Comparison of ENCODE assay signal across 20 cellular contexts in genomic region chr7:124130-124949, GRCh38.
A peak's percentile ranks its signal among the peaks of the same experiment; 100 is the strongest.
DNase-seq lines count a peak whose midpoint lies in the region; ATAC-seq and TF ChIP-seq lines count a peak whose summit lies in the region.
"Had no signal": no experiment of that assay in that cellular context is flagged by ENCODE, and none has a peak within 500 bp of the region (broad histone marks: within the 10 kb centered on the region; RNA-seq: fewer than 3 reads in every experiment).

No MANE protein-coding gene starts in this region.

- H3K9ac ChIP-seq in BLaER1: 0 out of 2 replicates have a peak overlapping the region, but pooled peaks have one; percentile 14
- H3K9ac ChIP-seq in PC-3 (ENCODE audit: low read length): no peak overlapping the region

- H3K36me3 ChIP-seq in BLaER1: no peaks in the 10 kb centered on the region
- H3K36me3 ChIP-seq in PC-3 (ENCODE audit: low read depth, low read length): no peaks in the 10 kb centered on the region
- H3K36me3 ChIP-seq: esophagus muscularis mucosa, prostate gland, suprapubic skin had no signal

- CTCF ChIA-PET in PC-3 (lab: Charles Lee): no interaction called here

- intact Hi-C loops in PC-3 (cut with micrococcal nuclease): no loop called here

- DNase-seq in GM12865 (ENCODE audit: low read depth): no peak
- DNase-seq in PC-3: peak; percentile 29
- peak; percentile 45 for DNase-seq in left lobe of liver (ENCODE audit: low spot score)
- no peak for DNase-seq in omental fat pad (ENCODE audit: low spot score)
- no peak for DNase-seq in COLO829 (ENCODE audit: low spot score)
- no peak for DNase-seq in hippocampal formation (lab: John Stamatoyannopoulos, UW)
- no peak for DNase-seq in NOMO-1 treated with dmso at 0.1 percent for 144 hours (lab: John Stamatoyannopoulos, UW; ENCODE audit: unreplicated experiment)
- DNase-seq: activated CD4-positive, alpha-beta T cell treated with anti-CD3 and anti-CD28 coated beads, Interleukin-2, amount 10 ng/mL, durations not matched to agents 7 days and 5 days; activated naive CD4-positive, alpha-beta T cell treated with anti-CD3 and anti-CD28 coated beads, Interleukin-2, amount 50 U/mL, for 16 hours; activated T-cell treated with anti-CD3 and anti-CD28 coated beads for 4 hours; AML-193; cerebellar nuclear complex; effector CD4-positive, alpha-beta T cell; naive thymus-derived CD8-positive, alpha-beta T cell; NCI-H187; NCI-H510A treated with DMSO at 0.1 percent for 48 hours had no signal

- H3K4me3 ChIP-seq in BLaER1 (no peak overlapping the region), GM12865 (ENCODE audit: low read depth, low read length) (no peak overlapping the region), PC-3 (ENCODE audit: low read length) (no peak overlapping the region)
- H3K4me3 ChIP-seq: esophagus muscularis mucosa, prostate gland, suprapubic skin had no signal

- no peaks in the 10 kb centered on the region for H3K9me3 ChIP-seq in BLaER1
- no peaks in the 10 kb centered on the region for H3K9me3 ChIP-seq in PC-3 (ENCODE audit: low read length)
- H3K9me3 ChIP-seq: esophagus muscularis mucosa, prostate gland, suprapubic skin had no signal

- H3K27ac ChIP-seq in BLaER1 (peak overlapping the region; percentile 31; the same call in 1 of the 2 replicates), PC-3 (ENCODE audit: low read length) (no peak overlapping the region)
- H3K27ac ChIP-seq: esophagus muscularis mucosa, prostate gland, suprapubic skin had no signal

- H2AFZ ChIP-seq in PC-3 (ENCODE audit: low read length): no peak overlapping the region

- H3K9me2 ChIP-seq in PC-3 (replicated peaks; ENCODE audit: low read length): no peaks in the 10 kb centered on the region

- no peaks in the 10 kb centered on the region for H3K27me3 ChIP-seq in BLaER1
- no peaks in the 10 kb centered on the region for H3K27me3 ChIP-seq in PC-3 (ENCODE audit: low read length)
- H3K27me3 ChIP-seq: esophagus muscularis mucosa had no signal

- no peaks in the 10 kb centered on the region for H4K20me1 ChIP-seq in BLaER1
- H4K20me1 ChIP-seq in PC-3 (ENCODE audit: low read length): no peaks in the 10 kb centered on the region

- TF ChIP-seq CTCF in GM12865 (IDR thresholded peaks at IDR 0.05; ENCODE audit: insufficient read depth, low read depth, low read length, missing control alignments) (peak; percentile 7), PC-3 (conservative IDR thresholded peaks at IDR 0.05; ENCODE audit: low read depth, low read length) (peak; percentile 48; the same call in 1 of the 2 replicates), omental fat pad (IDR thresholded peaks at IDR 0.05) (no peak)

- POLR2A ChIA-PET in PC-3 (lab: Charles Lee; ENCODE audit: unreplicated experiment): no interaction called here

- no peaks in the 10 kb centered on the region for H3K79me2 ChIP-seq in PC-3 (ENCODE audit: low read length)

- BruUV-seq in PC-3 (replicated peaks; lab: Mats Ljungman, UMichigan): no TSS peak

- peak overlapping the region; percentile 69 for H3K4me2 ChIP-seq in BLaER1
- no peak overlapping the region for H3K4me2 ChIP-seq in PC-3 (ENCODE audit: low read length)

- no peaks in the 10 kb centered on the region for H3F3A ChIP-seq in PC-3 (ENCODE audit: low read length, unreplicated experiment)

- no peak for ATAC-seq in PC-3
- ATAC-seq in left lobe of liver: no peak
- no peak for ATAC-seq in omental fat pad (ENCODE audit: low FRiP score)
- ATAC-seq: naive thymus-derived CD8-positive, alpha-beta T cell had no signal

- peaks cover 57% of the 10 kb centered on the region for H3K4me1 ChIP-seq in BLaER1
- no peaks in the 10 kb centered on the region for H3K4me1 ChIP-seq in PC-3 (ENCODE audit: insufficient read depth, low read length)
- H3K4me1 ChIP-seq: suprapubic skin had no signal

Comparison
In these comparisons a context has a peak if more than half of its experiments do, and no peak if none do; other contexts are left out.
1. DNase-seq: peak in PC-3 (single experiment) and left lobe of liver (single experiment); none in GM12865 (single experiment), omental fat pad (single experiment), COLO829 (single experiment), hippocampal formation (0 of 2) and NOMO-1 treated with dmso at 0.1 percent for 144 hours (single experiment).
2. CTCF ChIP-seq: peak in GM12865 (single experiment) and PC-3 (single experiment); none in omental fat pad (0 of 3).